Comparison of ENCODE assay signal across 11 cellular contexts in the genomic region with DNA sequence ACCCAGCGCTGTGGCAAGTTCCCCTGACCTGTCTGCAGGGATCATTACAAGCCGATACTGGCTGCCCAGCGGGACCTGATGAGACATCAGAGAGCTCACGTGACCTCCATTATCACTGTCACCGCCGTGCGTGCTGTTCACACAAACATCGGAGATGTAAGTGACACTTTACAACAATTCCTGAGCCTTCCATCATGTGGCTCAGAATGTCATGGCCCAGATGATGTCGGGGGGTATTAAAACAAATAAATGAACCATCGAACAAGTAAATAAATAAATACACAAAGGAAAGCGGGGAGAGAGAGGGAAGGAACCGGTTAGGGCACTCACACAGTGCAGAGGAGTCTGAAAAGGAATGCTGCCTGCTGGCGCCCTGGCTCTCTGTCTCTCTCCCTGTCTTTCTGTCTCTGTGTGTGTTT.
DNase-seq lines count a peak whose midpoint lies in the region; ATAC-seq, FAIRE-seq and TF ChIP-seq lines count a peak whose summit lies in the region.
"Had no signal": no experiment of that assay in that cellular context is flagged by ENCODE, and none has a peak within 500 bp of the region (broad histone marks: within the 10 kb centered on the region; RNA-seq: fewer than 3 reads in every experiment).

No MANE protein-coding gene starts in this region.

- no peak overlapping the region for H3K27ac ChIP-seq in tibial nerve

- no peaks in the 10 kb centered on the region for H3K36me3 Mint-ChIP-seq in WTC11
- H3K36me3 Mint-ChIP-seq in activated CD4-positive, alpha-beta T cell treated with anti-CD3 and anti-CD28 coated beads, Interleukin-2, amount 10 ng/mL, durations not matched to agents 7 days and 5 days (ENCODE audit: low read depth) = no peaks in the 10 kb centered on the region

- in situ Hi-C loops in ACHN (cut with HindIII; ENCODE audit: low pct_ligation_motif_present, low pct_unique_long_range_greater_than_20kb, low sequenced_read_pairs) = no loop called here

- no peak for TF ChIP-seq EP300 in tibial nerve (IDR thresholded peaks at IDR 0.05)

- H3K4me1 ChIP-seq in tibial nerve = no peaks in the 10 kb centered on the region

- peaks cover 45% of the 10 kb centered on the region for H3K4me1 Mint-ChIP-seq in WTC11
- H3K4me1 Mint-ChIP-seq in activated CD4-positive, alpha-beta T cell treated with anti-CD3 and anti-CD28 coated beads, Interleukin-2, amount 10 ng/mL, durations not matched to agents 7 days and 5 days = no peaks in the 10 kb centered on the region

- H3K36me3 ChIP-seq in tibial nerve = no peaks in the 10 kb centered on the region

- H3K4me3 Mint-ChIP-seq in WTC11 = peak overlapping the region; percentile 77
- no peak overlapping the region for H3K4me3 Mint-ChIP-seq in activated CD4-positive, alpha-beta T cell treated with anti-CD3 and anti-CD28 coated beads, Interleukin-2, amount 10 ng/mL, durations not matched to agents 7 days and 5 days

- peak; percentile 91 for FAIRE-seq in HTR-8/SVneo (lab: Jason Lieb, UNC)

- POLR2A ChIA-PET in WTC11 (lab: Charles Lee) = no interaction called here
- POLR2A ChIA-PET in activated CD4-positive, alpha-beta T cell treated with anti-CD3 and anti-CD28 coated beads, Interleukin-2, amount 10 ng/mL, durations not matched to agents 7 days and 5 days (lab: Charles Lee) = no interaction called here

- H3K9me3 ChIP-seq in tibial nerve = peaks cover 0 to 1% (median 0%) of the 10 kb centered on the region in 4 donors

- peak overlapping the region; percentile 92 for H3K27ac Mint-ChIP-seq in WTC11
- H3K27ac Mint-ChIP-seq in activated CD4-positive, alpha-beta T cell treated with anti-CD3 and anti-CD28 coated beads, Interleukin-2, amount 10 ng/mL, durations not matched to agents 7 days and 5 days = no peak overlapping the region
- H3K27ac Mint-ChIP-seq: activated T-helper 2 cell treated with anti-CD3 and anti-CD28 coated beads, Interferon-gamma antibody, Interleukin-2, Interleukin-4, amounts not matched to agents 10 μg/mL and 5 μg/mL and 100 μg/mL, durations not matched to agents 14 hours and 24 hours and 36 hours had no signal

- H3K9me3 Mint-ChIP-seq in WTC11 = peaks cover 17% of the 10 kb centered on the region
- no peaks in the 10 kb centered on the region for H3K9me3 Mint-ChIP-seq in activated CD4-positive, alpha-beta T cell treated with anti-CD3 and anti-CD28 coated beads, Interleukin-2, amount 10 ng/mL, durations not matched to agents 7 days and 5 days
- H3K9me3 Mint-ChIP-seq: activated T-helper 2 cell treated with anti-CD3 and anti-CD28 coated beads, Interferon-gamma antibody, Interleukin-2, Interleukin-4, amounts not matched to agents 10 μg/mL and 5 μg/mL and 100 μg/mL, durations not matched to agents 14 hours and 24 hours and 36 hours had no signal

- peak; percentile 1 for DNase-seq in COR-L47 (lab: John Stamatoyannopoulos, UW)
- DNase-seq in HTR-8/SVneo (ENCODE audit: insufficient read length, low spot score) = peak; percentile 63
- peak; percentile 57 for DNase-seq in WTC11 (ENCODE audit: low spot score)
- peak; percentile 8 for DNase-seq in kidney tubule cell (ENCODE audit: low spot score)
- no peak for DNase-seq in tibial nerve (ENCODE audit: low spot score in 2 of 2)
- no peak for DNase-seq in ACHN
- no peak for DNase-seq in activated CD4-positive, alpha-beta T cell treated with anti-CD3 and anti-CD28 coated beads, Interleukin-2, amount 10 ng/mL, durations not matched to agents 7 days and 5 days
- DNase-seq: MV-4-11, right cardiac atrium had no signal

- H3K27me3 Mint-ChIP-seq in WTC11 (ENCODE audit: low read depth) = peaks cover 55% of the 10 kb centered on the region
- H3K27me3 Mint-ChIP-seq in activated CD4-positive, alpha-beta T cell treated with anti-CD3 and anti-CD28 coated beads, Interleukin-2, amount 10 ng/mL, durations not matched to agents 7 days and 5 days = peaks cover 38% of the 10 kb centered on the region

- CTCF ChIA-PET in WTC11 (lab: Charles Lee) = interaction anchor here (0.6 to 4.7 kb wide), 10 partner anchors 10 to 521 kb away, joined by 3 to 41 read pairs (median 4); a partner anchor contains a TSS
- CTCF ChIA-PET in activated CD4-positive, alpha-beta T cell treated with anti-CD3 and anti-CD28 coated beads, Interleukin-2, amount 10 ng/mL, durations not matched to agents 7 days and 5 days (lab: Charles Lee) = interaction anchor here (0.5 kb wide), 1 partner anchor 382 kb away, joined by 3 read pairs; no protein-coding TSS in a partner anchor

- no peak overlapping the region for H3K4me3 ChIP-seq in tibial nerve

- H3K27me3 ChIP-seq in tibial nerve = peaks cover 0 to 48% of the 10 kb centered on the region in 2 donors

- TF ChIP-seq POLR2A in tibial nerve (IDR thresholded peaks at IDR 0.05) = no peak

- TF ChIP-seq CTCF in WTC11 (IDR thresholded peaks at IDR 0.05) (no peak), tibial nerve (IDR thresholded peaks at IDR 0.05) (no peak)

- 11 to 13% methylated on average over 13 of the region's 13 CpGs for WGBS in tibial nerve, 2 donors

- ATAC-seq in WTC11 = peak; percentile 83
- ATAC-seq in HG03354 (IDR thresholded peaks at IDR 0.05; ENCODE audit: poor library complexity, severe bottlenecking, unreplicated experiment) = no peak

TF ChIP-seq in WTC11, 78 proteins besides CTCF, POLR2A, EP300 and RAD21:
- TF ChIP-seq NR1H2 (CRISPR knock-in tag; IDR thresholded peaks at IDR 0.05) (no peak), NFYB (CRISPR knock-in tag; conservative IDR thresholded peaks at IDR 0.05; ENCODE audit: low read depth) (no peak)
- TF ChIP-seq, protein P1, sequence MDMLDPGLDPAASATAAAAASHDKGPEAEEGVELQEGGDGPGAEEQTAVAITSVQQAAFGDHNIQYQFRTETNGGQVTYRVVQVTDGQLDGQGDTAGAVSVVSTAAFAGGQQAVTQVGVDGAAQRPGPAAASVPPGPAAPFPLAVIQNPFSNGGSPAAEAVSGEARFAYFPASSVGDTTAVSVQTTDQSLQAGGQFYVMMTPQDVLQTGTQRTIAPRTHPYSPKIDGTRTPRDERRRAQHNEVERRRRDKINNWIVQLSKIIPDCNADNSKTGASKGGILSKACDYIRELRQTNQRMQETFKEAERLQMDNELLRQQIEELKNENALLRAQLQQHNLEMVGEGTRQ (CRISPR knock-in tag; IDR thresholded peaks at IDR 0.05) = peak; percentile 92
- TF ChIP-seq, protein P2, sequence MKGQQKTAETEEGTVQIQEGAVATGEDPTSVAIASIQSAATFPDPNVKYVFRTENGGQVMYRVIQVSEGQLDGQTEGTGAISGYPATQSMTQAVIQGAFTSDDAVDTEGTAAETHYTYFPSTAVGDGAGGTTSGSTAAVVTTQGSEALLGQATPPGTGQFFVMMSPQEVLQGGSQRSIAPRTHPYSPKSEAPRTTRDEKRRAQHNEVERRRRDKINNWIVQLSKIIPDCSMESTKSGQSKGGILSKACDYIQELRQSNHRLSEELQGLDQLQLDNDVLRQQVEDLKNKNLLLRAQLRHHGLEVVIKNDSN (CRISPR knock-in tag; IDR thresholded peaks at IDR 0.05) = peak; percentile 92

Comparison
In these comparisons a context has a peak if more than half of its experiments do, and no peak if none do; other contexts are left out.
1. DNase-seq: peak in COR-L47 (single experiment), HTR-8/SVneo (single experiment), WTC11 (single experiment) and kidney tubule cell (single experiment); none in tibial nerve (0 of 2), ACHN (single experiment) and activated CD4-positive, alpha-beta T cell treated with anti-CD3 and anti-CD28 coated beads, Interleukin-2, amount 10 ng/mL, durations not matched to agents 7 days and 5 days (single experiment).